8 cellular contexts compared by ENCODE assay signal in genomic region chr1:201481761-201482493, GRCh38. TPM values are rescaled to one million over a fixed set of nuclear protein-coding genes. Genes with fewer than 3 reads are reported as not detected.
A peak's percentile ranks its signal among the peaks of the same experiment; 100 is the strongest.
DNase-seq lines count a peak whose midpoint lies in the region; ATAC-seq and TF ChIP-seq lines count a peak whose summit lies in the region.

No MANE protein-coding gene starts in this region.

- DNase-seq in DMS79 treated with DMSO at 0.1 percent for 48 hours (lab: John Stamatoyannopoulos, UW), result peak; percentile 54
- DNase-seq in KBM-7, result peak; percentile 87
- peak; percentile 69 for DNase-seq in RPMI7951 (ENCODE audit: low read depth)
- DNase-seq in activated T-helper 2 cell treated with anti-CD3 and anti-CD28 coated beads, Interferon-gamma antibody, Interleukin-2, Interleukin-4, amounts not matched to agents 10 μg/mL and 5 μg/mL and 100 μg/mL, durations not matched to agents 14 hours and 24 hours and 36 hours (ENCODE audit: low spot score), result peak; percentile 72
- DNase-seq in fibroblast of the aortic adventitia (ENCODE audit: low read depth), result peak; percentile 79
- DNase-seq in stimulated activated naive CD8-positive, alpha-beta T cell treated with anti-CD3 and anti-CD28 coated beads, Interleukin-15, amount 100 ng/mL, for 72 hours, result peak; percentile 81 to 84

- H3K9ac ChIP-seq in neural cell (ENCODE audit: low read length), result no peak overlapping the region

- H3K9me2 ChIP-seq in neural cell (ENCODE audit: insufficient read depth, low read length), result no peaks in the 10 kb centered on the region

- H3K4me3 ChIP-seq in fibroblast of the aortic adventitia (ENCODE audit: low read depth, low read length) (no peak overlapping the region), neural cell (ENCODE audit: low read length) (no peak overlapping the region)

- no peak overlapping the region for H2AFZ ChIP-seq in neural cell (ENCODE audit: low read depth, low read length)

- peaks cover 22% of the 10 kb centered on the region for H3K4me1 Mint-ChIP-seq in activated T-helper 2 cell treated with anti-CD3 and anti-CD28 coated beads, Interferon-gamma antibody, Interleukin-2, Interleukin-4, amounts not matched to agents 10 μg/mL and 5 μg/mL and 100 μg/mL, durations not matched to agents 14 hours and 24 hours and 36 hours (ENCODE audit: low read depth)
- H3K4me1 Mint-ChIP-seq in stimulated activated naive CD8-positive, alpha-beta T cell treated with anti-CD3 and anti-CD28 coated beads, Interleukin-15, amount 100 ng/mL, for 72 hours, result peaks cover 28% of the 10 kb centered on the region

- H3K4me2 ChIP-seq in neural cell (ENCODE audit: low read length), result no peak overlapping the region

- H3K79me2 ChIP-seq in neural cell (replicated peaks; ENCODE audit: insufficient read depth, low read length), result no peaks in the 10 kb centered on the region

- no peak overlapping the region for H3K27ac ChIP-seq in neural cell (ENCODE audit: low read length)

- peaks cover 13% of the 10 kb centered on the region for H3K36me3 Mint-ChIP-seq in activated T-helper 2 cell treated with anti-CD3 and anti-CD28 coated beads, Interferon-gamma antibody, Interleukin-2, Interleukin-4, amounts not matched to agents 10 μg/mL and 5 μg/mL and 100 μg/mL, durations not matched to agents 14 hours and 24 hours and 36 hours (ENCODE audit: low read depth)

- no peak for TF ChIP-seq RAD21 in neural cell (conservative IDR thresholded peaks at IDR 0.05)

- H3K27ac Mint-ChIP-seq in activated T-helper 2 cell treated with anti-CD3 and anti-CD28 coated beads, Interferon-gamma antibody, Interleukin-2, Interleukin-4, amounts not matched to agents 10 μg/mL and 5 μg/mL and 100 μg/mL, durations not matched to agents 14 hours and 24 hours and 36 hours, result no peak overlapping the region
- no peak overlapping the region for H3K27ac Mint-ChIP-seq in stimulated activated naive CD8-positive, alpha-beta T cell treated with anti-CD3 and anti-CD28 coated beads, Interleukin-15, amount 100 ng/mL, for 72 hours

- H3K9me3 ChIP-seq in neural cell (ENCODE audit: low read length), result no peaks in the 10 kb centered on the region

- peaks cover 13% of the 10 kb centered on the region for H3K27me3 Mint-ChIP-seq in activated T-helper 2 cell treated with anti-CD3 and anti-CD28 coated beads, Interferon-gamma antibody, Interleukin-2, Interleukin-4, amounts not matched to agents 10 μg/mL and 5 μg/mL and 100 μg/mL, durations not matched to agents 14 hours and 24 hours and 36 hours (ENCODE audit: low read depth)
- H3K27me3 Mint-ChIP-seq in stimulated activated naive CD8-positive, alpha-beta T cell treated with anti-CD3 and anti-CD28 coated beads, Interleukin-15, amount 100 ng/mL, for 72 hours, result peaks cover 40% of the 10 kb centered on the region

- TF ChIP-seq CTCF in fibroblast of the aortic adventitia (IDR thresholded peaks at IDR 0.05; ENCODE audit: insufficient read depth, low read length) (peak; percentile 94), neural cell (IDR thresholded peaks at IDR 0.05; ENCODE audit: poor library complexity, severe bottlenecking) (peak; percentile 25)

- no peaks in the 10 kb centered on the region for H3F3A ChIP-seq in neural cell (ENCODE audit: insufficient read depth, low read length, poor library complexity, severe bottlenecking)

- ATAC-seq in GM21737 (IDR thresholded peaks at IDR 0.05; ENCODE audit: unreplicated experiment), result peak; percentile 53
- peak; percentile 93 for ATAC-seq in stimulated activated naive CD8-positive, alpha-beta T cell treated with anti-CD3 and anti-CD28 coated beads, Interleukin-15, amount 100 ng/mL, for 72 hours

- in situ Hi-C loops in KBM-7 (cut with MboI; ENCODE audit: low pct_unique_long_range_greater_than_20kb, low sequenced_read_pairs), result no loop called here

- H3K9me3 Mint-ChIP-seq in activated T-helper 2 cell treated with anti-CD3 and anti-CD28 coated beads, Interferon-gamma antibody, Interleukin-2, Interleukin-4, amounts not matched to agents 10 μg/mL and 5 μg/mL and 100 μg/mL, durations not matched to agents 14 hours and 24 hours and 36 hours, result no peaks in the 10 kb centered on the region
- no peaks in the 10 kb centered on the region for H3K9me3 Mint-ChIP-seq in stimulated activated naive CD8-positive, alpha-beta T cell treated with anti-CD3 and anti-CD28 coated beads, Interleukin-15, amount 100 ng/mL, for 72 hours

- H3K27me3 ChIP-seq in neural cell (ENCODE audit: insufficient read depth, low read depth, low read length), result peaks cover 29% of the 10 kb centered on the region

- intact Hi-C loops in activated T-helper 2 cell treated with anti-CD3 and anti-CD28 coated beads, Interferon-gamma antibody, Interleukin-2, Interleukin-4, amounts not matched to agents 10 μg/mL and 5 μg/mL and 100 μg/mL, durations not matched to agents 14 hours and 24 hours and 36 hours (cut with micrococcal nuclease), result loop anchor here (1.0 to 2.0 kb wide), 5 partner anchors 24 to 47 kb away; no protein-coding TSS in a partner anchor

- TF ChIP-seq EP300 in neural cell (conservative IDR thresholded peaks at IDR 0.05; ENCODE audit: poor library complexity, severe bottlenecking), result no peak

- no peaks in the 10 kb centered on the region for H3K36me3 ChIP-seq in neural cell (ENCODE audit: insufficient read depth, low read length)

- no peaks in the 10 kb centered on the region for H4K20me1 ChIP-seq in neural cell (ENCODE audit: insufficient read depth)

- peak overlapping the region; percentile 65 for H3K4me3 Mint-ChIP-seq in activated T-helper 2 cell treated with anti-CD3 and anti-CD28 coated beads, Interferon-gamma antibody, Interleukin-2, Interleukin-4, amounts not matched to agents 10 μg/mL and 5 μg/mL and 100 μg/mL, durations not matched to agents 14 hours and 24 hours and 36 hours (ENCODE audit: low read depth)
- peak overlapping the region; percentile 69 to 91 for H3K4me3 Mint-ChIP-seq in stimulated activated naive CD8-positive, alpha-beta T cell treated with anti-CD3 and anti-CD28 coated beads, Interleukin-15, amount 100 ng/mL, for 72 hours

TF ChIP-seq in neural cell, 6 proteins besides CTCF, POLR2A, EP300 and RAD21:
- TF ChIP-seq EZH2 (IDR thresholded peaks at IDR 0.05; ENCODE audit: borderline replicate concordance, insufficient read depth, low read length, poor library complexity, severe bottlenecking) (no peak), REST (IDR thresholded peaks at IDR 0.05; ENCODE audit: borderline replicate concordance) (no peak), TAF1 (IDR thresholded peaks at IDR 0.05; ENCODE audit: low read depth) (no peak), SMC3 (conservative IDR thresholded peaks at IDR 0.05; ENCODE audit: poor library complexity) (no peak), MXI1 (conservative IDR thresholded peaks at IDR 0.05; ENCODE audit: poor library complexity, severe bottlenecking) (no peak), POLR2AphosphoS5 (IDR thresholded peaks at IDR 0.05) (no peak)

RNA-seq across cellular contexts. Expression of gene PHLDA3, which starts 12.9 kb away (rescaled TPM):
- 6.4 and 15.8 TPM in 2 replicates for total RNA-seq in RPMI7951 (2014; rRNA removed; shearing (Covaris generic))
- 8.8 and 9.2 TPM in 2 replicates for total RNA-seq in activated T-helper 2 cell treated with anti-CD3 and anti-CD28 coated beads, Interferon-gamma antibody, Interleukin-2, Interleukin-4, amounts not matched to agents 10 μg/mL and 5 μg/mL and 100 μg/mL, durations not matched to agents 14 hours and 24 hours and 36 hours
- 68.6 and 164 TPM in 2 replicates for total RNA-seq in fibroblast of the aortic adventitia (ENCODE audit: low replicate concordance)
- polyA plus RNA-seq in neural cell, result 28.1 and 35.1 TPM in 2 replicates
- 22.1 and 23.9 TPM in 2 replicates for polyA minus RNA-seq in neural cell

RNA-seq across cellular contexts. Expression of gene CSRP1, which starts 25.0 kb away (rescaled TPM):
- 292 and 402 TPM in 2 replicates for total RNA-seq in RPMI7951 (2014; rRNA removed; shearing (Covaris generic))
- total RNA-seq in activated T-helper 2 cell treated with anti-CD3 and anti-CD28 coated beads, Interferon-gamma antibody, Interleukin-2, Interleukin-4, amounts not matched to agents 10 μg/mL and 5 μg/mL and 100 μg/mL, durations not matched to agents 14 hours and 24 hours and 36 hours, result 61.4 and 62.9 TPM in 2 replicates
- total RNA-seq in fibroblast of the aortic adventitia (ENCODE audit: low replicate concordance), result 86.9 and 120 TPM in 2 replicates
- polyA plus RNA-seq in neural cell, result 4.2 and 12.1 TPM in 2 replicates
- polyA minus RNA-seq in neural cell, result 3.9 and 5.6 TPM in 2 replicates

RNA-seq across cellular contexts. Expression of gene NAV1, which starts 57.0 kb away (rescaled TPM):
- 24.7 and 27.6 TPM in 2 replicates for total RNA-seq in RPMI7951 (2014; rRNA removed; shearing (Covaris generic))
- total RNA-seq in activated T-helper 2 cell treated with anti-CD3 and anti-CD28 coated beads, Interferon-gamma antibody, Interleukin-2, Interleukin-4, amounts not matched to agents 10 μg/mL and 5 μg/mL and 100 μg/mL, durations not matched to agents 14 hours and 24 hours and 36 hours, result 1.3 and 1.6 TPM in 2 replicates
- 29.8 and 136 TPM in 2 replicates for total RNA-seq in fibroblast of the aortic adventitia (ENCODE audit: low replicate concordance)
- 33.2 and 38.0 TPM in 2 replicates for polyA plus RNA-seq in neural cell
- 92.3 and 130 TPM in 2 replicates for polyA minus RNA-seq in neural cell
